Comparison of ENCODE assay signal across 8 cellular contexts in the genomic region with DNA sequence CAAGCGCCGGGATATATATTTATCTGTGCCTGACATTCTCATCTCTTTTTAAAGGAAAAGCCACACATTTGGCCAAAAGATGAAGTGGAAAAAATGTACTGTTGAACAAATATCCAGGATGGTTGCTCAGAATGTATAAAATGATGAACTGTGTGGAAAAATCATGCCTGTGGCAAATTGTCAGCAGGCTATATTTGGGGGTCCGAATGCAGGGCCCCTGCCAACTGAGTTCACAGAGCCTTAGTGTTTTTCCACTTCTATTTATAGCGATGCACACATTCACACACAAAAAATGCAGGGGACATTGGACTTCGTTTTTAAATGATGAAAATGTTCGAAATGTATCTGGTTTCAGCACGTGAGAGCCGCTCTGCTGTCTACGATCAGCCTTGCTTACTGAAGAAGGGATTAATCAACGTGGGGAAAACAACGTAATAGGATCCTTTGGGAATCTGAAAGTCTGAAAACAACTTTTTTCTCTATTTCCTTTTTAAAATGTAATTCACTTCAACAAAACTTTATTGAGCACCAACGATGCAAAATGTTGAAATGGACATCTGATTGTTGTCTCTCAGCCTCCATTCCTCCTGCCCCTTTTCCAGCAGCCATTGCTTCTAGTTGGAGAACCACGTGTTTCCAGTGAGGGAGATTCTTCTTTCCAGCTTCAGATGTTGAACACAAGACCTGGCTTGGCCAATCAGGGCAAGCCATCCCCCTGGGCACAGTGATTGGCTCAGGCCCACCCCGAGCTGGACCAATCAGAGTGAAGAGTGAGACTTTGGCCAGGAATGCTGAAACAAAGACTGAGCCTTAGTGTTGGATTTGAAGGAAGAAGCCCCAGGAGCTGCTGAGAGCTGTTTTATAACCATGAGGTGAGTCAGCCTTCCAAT. TPM values are rescaled to one million over a fixed set of nuclear protein-coding genes. Genes with fewer than 3 reads are reported as not detected.
DNase-seq lines count a peak whose midpoint lies in the region; ATAC-seq, FAIRE-seq and TF ChIP-seq lines count a peak whose summit lies in the region.

No MANE protein-coding gene starts in this region.

- H3K9me3 Mint-ChIP-seq in WTC11, result peaks cover 9% of the 10 kb centered on the region

- H3K27ac ChIP-seq in HCT116 (ENCODE audit: low read depth, low read length), result no peak overlapping the region
- H3K27ac ChIP-seq in small intestine (ENCODE audit: low read depth in 1 of 2, low read length in 1 of 2), result peak overlapping the region; percentile 42 to 65

- POLR2A ChIA-PET in HCT116 (lab: Charles Lee) (no interaction called here), WTC11 (lab: Charles Lee) (no interaction called here)

- no peak overlapping the region for H3K27ac Mint-ChIP-seq in WTC11

- H4K20me1 ChIP-seq in HCT116 (ENCODE audit: insufficient read depth), result no peaks in the 10 kb centered on the region

- intact Hi-C loops in HCT116 (cut with micrococcal nuclease), result no loop called here

- H3K36me3 Mint-ChIP-seq in WTC11, result no peaks in the 10 kb centered on the region

- no peaks in the 10 kb centered on the region for H3K9me2 ChIP-seq in HCT116 (ENCODE audit: insufficient read depth)

- H3K27me3 Mint-ChIP-seq in WTC11 (ENCODE audit: low read depth), result no peaks in the 10 kb centered on the region

- peaks cover 3 to 27% of the 10 kb centered on the region in 2 experiments; a peak in 2 of 4 replicates for H3K4me1 ChIP-seq in HCT116 (ENCODE audit: control insufficient read depth in 1 of 2, insufficient read depth in 2 of 2, low read length in 2 of 2)
- H3K4me1 ChIP-seq in small intestine (ENCODE audit: control insufficient read depth in 2 of 2, insufficient read depth in 1 of 2, low read depth in 1 of 2, low read length in 1 of 2), result peaks cover 0 to 12% of the 10 kb centered on the region in 2 donors

- RAD21 ChIA-PET in HCT116 (lab: Charles Lee; ENCODE audit: low non-redundant PET in 1 of 2, low total read pairs in 2 of 2, uncharacterized antibody in 2 of 2, unreplicated experiment in 2 of 2), result no interaction called here

- H2AFZ ChIP-seq in HCT116 (ENCODE audit: low read depth, low read length, poor library complexity, severe bottlenecking), result no peak overlapping the region

- no peak for TF ChIP-seq RAD21 in HCT116 (IDR thresholded peaks at IDR 0.05; ENCODE audit: low read depth)

- ATAC-seq in HCT116 (peak; percentile 55; the same call in 1 of the 2 replicates), WTC11 (peak; percentile 52), HG03457 (IDR thresholded peaks at IDR 0.05; ENCODE audit: unreplicated experiment) (no peak), HG02798 (IDR thresholded peaks at IDR 0.05; ENCODE audit: poor library complexity, unreplicated experiment) (no peak)
- ATAC-seq in stimulated activated naive CD8-positive, alpha-beta T cell treated with anti-CD3 and anti-CD28 coated beads, Interleukin-15, Interleukin-2, amounts not matched to agents 100 U/mL and 50 U/mL, for 24 hours, result no peak

- H3K4me3 ChIP-seq in HCT116 (replicated peaks in 1 of 2; ENCODE audit: low read depth in 1 of 2, low read length in 2 of 2) (no peak overlapping the region), small intestine (ENCODE audit: low read depth in 1 of 2, low read length in 2 of 2) (no peak overlapping the region)

- no peak for TF ChIP-seq CTCF in HCT116 (IDR thresholded peaks at IDR 0.05 in 2 of 3, conservative IDR thresholded peaks at IDR 0.05 in 1 of 3; ENCODE audit: borderline replicate concordance in 1 of 3, insufficient read depth in 1 of 3, low read depth in 2 of 3, low read length in 2 of 3)
- no peak for TF ChIP-seq CTCF in WTC11 (IDR thresholded peaks at IDR 0.05)

- no peak for FAIRE-seq in small intestine (lab: Jason Lieb, UNC)

- DNase-seq in HCT116 (ENCODE audit: low read depth, low spot score) (no peak), WTC11 (ENCODE audit: low spot score) (no peak), hepatic stellate cell (ENCODE audit: low spot score) (peak; percentile 96), small intestine (peak; percentile 31), T-helper 9 cell (no peak)
- DNase-seq in stimulated activated naive CD8-positive, alpha-beta T cell treated with anti-CD3 and anti-CD28 coated beads, Interleukin-15, Interleukin-2, amounts not matched to agents 100 U/mL and 50 U/mL, for 24 hours, result no peak

- H3K4me2 ChIP-seq in HCT116 (ENCODE audit: low read length), result no peak overlapping the region

- no TSS peak for BruUV-seq in HCT116 (replicated peaks; lab: Mats Ljungman, UMichigan)

- H3K27me3 ChIP-seq in HCT116 (ENCODE audit: insufficient read depth, low read length) (no peaks in the 10 kb centered on the region), small intestine (ENCODE audit: control insufficient read depth in 2 of 2, insufficient read depth in 2 of 2, low read length in 2 of 2) (no peaks in the 10 kb centered on the region)

- no peak for TF ChIP-seq POLR2A in HCT116 (IDR thresholded peaks at IDR 0.05; ENCODE audit: borderline replicate concordance, extremely low read depth, insufficient read depth, insufficient read length)

- WGBS in small intestine, 3 donors, result 66 to 74% (median 72%) methylated on average over 14 of the region's 14 CpGs

- H3K9me3 ChIP-seq in HCT116 (ENCODE audit: control insufficient read depth in 1 of 2, insufficient read depth in 1 of 2, low read depth in 1 of 2, low read length in 2 of 2), result no peaks in the 10 kb centered on the region
- no peaks in the 10 kb centered on the region for H3K9me3 ChIP-seq in small intestine (ENCODE audit: control insufficient read depth, low read depth)

- CTCF ChIA-PET in HCT116 (lab: Charles Lee), result no interaction called here
- CTCF ChIA-PET in WTC11 (lab: Charles Lee), result interaction anchor here (1.4 to 2.9 kb wide), 3 partner anchors 11 to 277 kb away, joined by 4 to 11 read pairs (median 5); no protein-coding TSS in a partner anchor

- no peak overlapping the region for H3K4me3 Mint-ChIP-seq in WTC11

- H3K9ac ChIP-seq in HCT116 (ENCODE audit: low read length), result no peak overlapping the region

- H3K36me3 ChIP-seq in HCT116 (ENCODE audit: control insufficient read depth in 1 of 2, insufficient read depth in 2 of 2, low read length in 2 of 2) (no peaks in the 10 kb centered on the region), small intestine (ENCODE audit: control insufficient read depth in 2 of 2, insufficient read depth in 2 of 2, low read length in 2 of 2) (no peaks in the 10 kb centered on the region)

- no peaks in the 10 kb centered on the region for H3K79me2 ChIP-seq in HCT116 (ENCODE audit: insufficient read depth, low read length)

- H3K4me1 Mint-ChIP-seq in WTC11, result peaks cover 7% of the 10 kb centered on the region

TF ChIP-seq in HCT116, 20 proteins besides CTCF, POLR2A, EP300 and RAD21 (continues in another document):
- no peak for TF ChIP-seq MAX (IDR thresholded peaks at IDR 0.05)
- no peak for TF ChIP-seq SIN3A (IDR thresholded peaks at IDR 0.05; ENCODE audit: low read depth)
- no peak for TF ChIP-seq ZFX (IDR thresholded peaks at IDR 0.05)
- TF ChIP-seq CBX3 (IDR thresholded peaks at IDR 0.05; ENCODE audit: low read depth), result no peak
- no peak for TF ChIP-seq POLR2AphosphoS5 (IDR thresholded peaks at IDR 0.05; ENCODE audit: low read depth, low read length)
- TF ChIP-seq EZH2 (IDR thresholded peaks at IDR 0.05), result no peak
- TF ChIP-seq TCF7L2 (IDR thresholded peaks at IDR 0.05; ENCODE audit: borderline replicate concordance, extremely low read depth, insufficient read depth, insufficient read length), result no peak
- no peak for TF ChIP-seq CEBPB (IDR thresholded peaks at IDR 0.05; ENCODE audit: low read depth)
- TF ChIP-seq SP1 (IDR thresholded peaks at IDR 0.05; ENCODE audit: low read depth), result no peak
- TF ChIP-seq SRF (IDR thresholded peaks at IDR 0.05; ENCODE audit: low read depth), result no peak

TF ChIP-seq in WTC11, 78 proteins besides CTCF, POLR2A, EP300 and RAD21:
- TF ChIP-seq IRF2 (CRISPR knock-in tag; IDR thresholded peaks at IDR 0.05; ENCODE audit: borderline replicate concordance, low read depth) (no peak), JUN (CRISPR knock-in tag; IDR thresholded peaks at IDR 0.05) (no peak), NR1H2 (CRISPR knock-in tag; IDR thresholded peaks at IDR 0.05) (no peak), NFYB (CRISPR knock-in tag; conservative IDR thresholded peaks at IDR 0.05; ENCODE audit: low read depth) (peak; percentile 71), ZNF671 (CRISPR knock-in tag; IDR thresholded peaks at IDR 0.05) (no peak)
- TF ChIP-seq, protein P1, sequence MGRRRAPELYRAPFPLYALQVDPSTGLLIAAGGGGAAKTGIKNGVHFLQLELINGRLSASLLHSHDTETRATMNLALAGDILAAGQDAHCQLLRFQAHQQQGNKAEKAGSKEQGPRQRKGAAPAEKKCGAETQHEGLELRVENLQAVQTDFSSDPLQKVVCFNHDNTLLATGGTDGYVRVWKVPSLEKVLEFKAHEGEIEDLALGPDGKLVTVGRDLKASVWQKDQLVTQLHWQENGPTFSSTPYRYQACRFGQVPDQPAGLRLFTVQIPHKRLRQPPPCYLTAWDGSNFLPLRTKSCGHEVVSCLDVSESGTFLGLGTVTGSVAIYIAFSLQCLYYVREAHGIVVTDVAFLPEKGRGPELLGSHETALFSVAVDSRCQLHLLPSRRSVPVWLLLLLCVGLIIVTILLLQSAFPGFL (CRISPR knock-in tag; IDR thresholded peaks at IDR 0.05; ENCODE audit: borderline replicate concordance), result no peak

RNA-seq across cellular contexts. Expression of gene E2F6, which starts 59.2 kb away (rescaled TPM):
- total RNA-seq in HCT116 (2021; ENCODE audit: unreplicated experiment) (22.8 TPM), WTC11 (2021) (14.2 to 16.0 TPM (median 14.4 TPM) in 3 replicates)
- polyA plus RNA-seq in HCT116 (2012), result 12.8 and 14.7 TPM in 2 replicates
- 1 to 10 TPM; 4.6 to 6.4 (median 4.9) TPM for polyA plus RNA-seq in small intestine

Comparison
In these comparisons a context has a peak if more than half of its experiments do, and no peak if none do; other contexts are left out.
1. ATAC-seq: peak in HCT116 (single experiment) and WTC11 (single experiment); none in stimulated activated naive CD8-positive, alpha-beta T cell treated with anti-CD3 and anti-CD28 coated beads, Interleukin-15, Interleukin-2, amounts not matched to agents 100 U/mL and 50 U/mL, for 24 hours (single experiment), HG03457 (single experiment) and HG02798 (single experiment).
2. DNase-seq: peak in hepatic stellate cell (single experiment) and small intestine (single experiment); none in HCT116 (single experiment), WTC11 (single experiment), T-helper 9 cell (single experiment) and stimulated activated naive CD8-positive, alpha-beta T cell treated with anti-CD3 and anti-CD28 coated beads, Interleukin-15, Interleukin-2, amounts not matched to agents 100 U/mL and 50 U/mL, for 24 hours (single experiment).